Comparison of ENCODE assay signal across 8 cellular contexts in the genomic region with DNA sequence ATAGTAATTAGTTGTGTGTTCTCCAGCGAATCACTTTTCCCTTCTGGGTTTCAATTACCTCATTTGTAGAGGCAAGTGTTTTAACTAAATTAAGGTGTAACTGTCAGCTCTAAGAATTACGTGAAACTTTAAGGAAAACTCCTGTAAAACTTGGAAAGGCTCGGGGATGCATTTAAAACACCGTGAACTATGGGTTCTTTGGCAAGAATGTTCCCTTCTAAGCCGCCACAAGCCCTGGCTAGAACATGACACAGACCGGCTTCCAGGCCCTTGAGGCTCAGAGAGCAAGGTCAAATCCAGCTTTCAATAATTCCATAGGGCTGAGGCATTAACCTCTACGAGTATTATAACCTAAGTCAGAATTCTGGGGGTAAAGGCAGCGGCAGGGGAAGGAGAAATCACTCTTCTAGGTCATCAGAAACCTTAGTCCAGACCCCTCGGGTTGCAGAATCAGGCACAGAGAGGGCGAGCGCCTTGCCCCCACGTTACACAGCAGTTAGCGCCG. TPM values are rescaled to one million over a fixed set of nuclear protein-coding genes. Genes with fewer than 3 reads are reported as not detected.
DNase-seq lines count a peak whose midpoint lies in the region; ATAC-seq and TF ChIP-seq lines count a peak whose summit lies in the region.

No MANE protein-coding gene starts in this region.

- H3K9ac ChIP-seq in fibroblast of lung (ENCODE audit: insufficient read depth, low read length) = peak overlapping the region; percentile 80

- H3K79me2 ChIP-seq in fibroblast of lung (ENCODE audit: control insufficient read depth, insufficient read depth, low read length) = peaks cover 21% of the 10 kb centered on the region

- peak overlapping the region; percentile 76 to 90 (median 80) for H3K4me3 ChIP-seq in fibroblast of lung (replicated peaks in 1 of 4; ENCODE audit: control extremely low read depth in 1 of 4, insufficient read depth in 1 of 4, low read depth in 3 of 4, low read length in 4 of 4)

- H3K36me3 ChIP-seq in fibroblast of lung (ENCODE audit: control insufficient read depth, insufficient read depth, low read length) = no peaks in the 10 kb centered on the region

- no peaks in the 10 kb centered on the region for H4K20me1 ChIP-seq in fibroblast of lung (ENCODE audit: control insufficient read depth, extremely low read depth, insufficient read depth, low read length)

- H3K4me1 ChIP-seq in fibroblast of lung (ENCODE audit: control insufficient read depth, extremely low read depth, insufficient read depth, low read length) = no peaks in the 10 kb centered on the region

- peak overlapping the region; percentile 84 for H3K4me2 ChIP-seq in fibroblast of lung (ENCODE audit: extremely low read depth, insufficient read depth, low read length)

- no peak for TF ChIP-seq CTCF in fibroblast of lung (conservative IDR thresholded peaks at IDR 0.05 in 1 of 2, IDR thresholded peaks at IDR 0.05 in 1 of 2; ENCODE audit: low read depth in 1 of 2, low read length in 2 of 2)

- H3K9me3 ChIP-seq in fibroblast of lung (ENCODE audit: control insufficient read depth, insufficient read depth, low read depth, low read length) = no peaks in the 10 kb centered on the region

- H3K27ac ChIP-seq in fibroblast of lung (ENCODE audit: insufficient read depth, low read length) = peak overlapping the region; percentile 66

- H3K27ac Mint-ChIP-seq in natural killer cell treated with Interleukin-12 subunit alpha and Interleukin-12 subunit beta and Interleukin-15 and Interleukin-18, amount 100 ng/mL, for 72 hours = peak overlapping the region; percentile 72 to 83

- no peaks in the 10 kb centered on the region for H3K27me3 ChIP-seq in fibroblast of lung (ENCODE audit: control insufficient read depth, insufficient read depth, low read length)

- H3K4me3 Mint-ChIP-seq in activated T-cell treated with anti-CD3 and anti-CD28 coated beads, Interleukin-2, amount 50 U/mL, for 4 hours = peak overlapping the region; percentile 95
- peak overlapping the region; percentile 87 for H3K4me3 Mint-ChIP-seq in natural killer cell treated with Interleukin-12 subunit alpha and Interleukin-12 subunit beta and Interleukin-15 and Interleukin-18, amount 100 ng/mL, for 72 hours

- no peaks in the 10 kb centered on the region for H3K9me3 Mint-ChIP-seq in activated T-cell treated with anti-CD3 and anti-CD28 coated beads, Interleukin-2, amount 50 U/mL, for 4 hours
- H3K9me3 Mint-ChIP-seq in natural killer cell treated with Interleukin-12 subunit alpha and Interleukin-12 subunit beta and Interleukin-15 and Interleukin-18, amount 100 ng/mL, for 72 hours = no peaks in the 10 kb centered on the region

- peak overlapping the region; percentile 60 for H2AFZ ChIP-seq in fibroblast of lung (ENCODE audit: low read length)

- no peaks in the 10 kb centered on the region for H3K27me3 Mint-ChIP-seq in activated T-cell treated with anti-CD3 and anti-CD28 coated beads, Interleukin-2, amount 50 U/mL, for 4 hours (ENCODE audit: low read depth)
- H3K27me3 Mint-ChIP-seq in natural killer cell treated with Interleukin-12 subunit alpha and Interleukin-12 subunit beta and Interleukin-15 and Interleukin-18, amount 100 ng/mL, for 72 hours = peaks cover 9 to 13% of the 10 kb centered on the region in 2 donors

- ATAC-seq in activated T-cell treated with anti-CD3 and anti-CD28 coated beads, Interleukin-2, amount 50 U/mL, for 4 hours = peak; percentile 44 to 54
- ATAC-seq in HG03039 (IDR thresholded peaks at IDR 0.05; ENCODE audit: unreplicated experiment) (peak; percentile 23), SK-N-SH treated with all-trans-retinoic acid at 6 μM for 48 hours (peak; percentile 55), GM21515 (IDR thresholded peaks at IDR 0.05; ENCODE audit: unreplicated experiment) (no peak), HG03442 (IDR thresholded peaks at IDR 0.05; ENCODE audit: unreplicated experiment) (no peak)
- ATAC-seq in natural killer cell treated with Interleukin-12 subunit alpha and Interleukin-12 subunit beta and Interleukin-15 and Interleukin-18, amount 100 ng/mL, for 72 hours = peak in 1 of 2 donors; percentile 54

- DNase-seq in activated T-cell treated with anti-CD3 and anti-CD28 coated beads, Interleukin-2, amount 50 U/mL, for 4 hours = no peak
- DNase-seq in activated T-cell treated with anti-CD3 and anti-CD28 coated beads for 4 hours (no peak), fibroblast of lung (ENCODE audit: low read depth in 2 of 2) (peak; percentile 38 to 47)
- no peak for DNase-seq in natural killer cell treated with Interleukin-12 subunit alpha and Interleukin-12 subunit beta and Interleukin-15 and Interleukin-18, amount 100 ng/mL, for 72 hours (ENCODE audit: low spot score)

- peaks cover 5% of the 10 kb centered on the region for H3K36me3 Mint-ChIP-seq in activated T-cell treated with anti-CD3 and anti-CD28 coated beads, Interleukin-2, amount 50 U/mL, for 4 hours (ENCODE audit: insufficient read depth)
- no peaks in the 10 kb centered on the region for H3K36me3 Mint-ChIP-seq in natural killer cell treated with Interleukin-12 subunit alpha and Interleukin-12 subunit beta and Interleukin-15 and Interleukin-18, amount 100 ng/mL, for 72 hours

- peaks cover 51% of the 10 kb centered on the region for H3K4me1 Mint-ChIP-seq in activated T-cell treated with anti-CD3 and anti-CD28 coated beads, Interleukin-2, amount 50 U/mL, for 4 hours (ENCODE audit: low read depth)
- peaks cover 16 to 27% of the 10 kb centered on the region in 2 donors for H3K4me1 Mint-ChIP-seq in natural killer cell treated with Interleukin-12 subunit alpha and Interleukin-12 subunit beta and Interleukin-15 and Interleukin-18, amount 100 ng/mL, for 72 hours (ENCODE audit: low read depth in 2 of 2)

TF ChIP-seq in SK-N-SH treated with all-trans-retinoic acid at 6 μM for 48 hours, 23 proteins besides CTCF, POLR2A, EP300 and RAD21:
- TF ChIP-seq ZNF70 (CRISPR knock-in tag; IDR thresholded peaks at IDR 0.05) = no peak
- TF ChIP-seq TSHZ2 (CRISPR knock-in tag; IDR thresholded peaks at IDR 0.05) = no peak
- TF ChIP-seq SNAI2 (CRISPR knock-in tag; IDR thresholded peaks at IDR 0.05) = no peak
- TF ChIP-seq GLIS3 (CRISPR knock-in tag; IDR thresholded peaks at IDR 0.05) = no peak

RNA-seq across cellular contexts. Expression of gene VWA8, which starts 0.7 kb away (rescaled TPM):
- 10 to 100 TPM; 22.2 to 31.9 (median 26.4) TPM for total RNA-seq in activated T-cell treated with anti-CD3 and anti-CD28 coated beads, Interleukin-2, amount 50 U/mL, for 4 hours
- 24.1 and 29.9 TPM in 2 replicates for total RNA-seq in fibroblast of lung
- polyA plus RNA-seq in fibroblast of lung = 12.6 and 13.7 TPM in 2 replicates
- 7.4 and 8.1 TPM in 2 replicates for polyA plus RNA-seq in fibroblast of lung (2012)
- 5.0 and 5.9 TPM in 2 replicates for polyA minus RNA-seq in fibroblast of lung (ENCODE audit: low replicate concordance)
- 10 to 100 TPM; 15.6 to 24.0 TPM for total RNA-seq in natural killer cell treated with Interleukin-12 subunit alpha and Interleukin-12 subunit beta and Interleukin-15 and Interleukin-18, amount 100 ng/mL, for 72 hours

Comparison
In these comparisons a context has a peak if more than half of its experiments do, and no peak if none do; other contexts are left out.
1. ATAC-seq: peak in activated T-cell treated with anti-CD3 and anti-CD28 coated beads, Interleukin-2, amount 50 U/mL, for 4 hours (2 of 2), HG03039 (single experiment) and SK-N-SH treated with all-trans-retinoic acid at 6 μM for 48 hours (single experiment); none in GM21515 (single experiment) and HG03442 (single experiment).
2. DNase-seq: peak in fibroblast of lung (2 of 2); none in activated T-cell treated with anti-CD3 and anti-CD28 coated beads, Interleukin-2, amount 50 U/mL, for 4 hours (single experiment), activated T-cell treated with anti-CD3 and anti-CD28 coated beads for 4 hours (single experiment) and natural killer cell treated with Interleukin-12 subunit alpha and Interleukin-12 subunit beta and Interleukin-15 and Interleukin-18, amount 100 ng/mL, for 72 hours (single experiment).